11 cellular contexts compared by ENCODE assay signal in genomic region chr2:181954538-181954883, GRCh38. TPM values are rescaled to one million over a fixed set of nuclear protein-coding genes. Genes with fewer than 3 reads are reported as not detected.
DNase-seq lines count a peak whose midpoint lies in the region; ATAC-seq and TF ChIP-seq lines count a peak whose summit lies in the region.
"Had no signal": no experiment of that assay in that cellular context is flagged by ENCODE, and none has a peak within 500 bp of the region (broad histone marks: within the 10 kb centered on the region; RNA-seq: fewer than 3 reads in every experiment).

No MANE protein-coding gene starts in this region.

- H3K9me3 ChIP-seq in PC-9 (ENCODE audit: insufficient read depth, low read depth): peaks cover 10% of the 10 kb centered on the region
- H3K9me3 ChIP-seq in suprapubic skin: no peaks in the 10 kb centered on the region
- H3K9me3 ChIP-seq: BLaER1 treated with 17β-estradiol and CSF1 and Interleukin-3, amounts not matched to agents 10 nM and 100 nM had no signal

- no peak overlapping the region for H2AFZ ChIP-seq in PC-9

- H3F3A ChIP-seq in PC-9 (ENCODE audit: insufficient read depth, low read depth): peaks cover 5% of the 10 kb centered on the region; the same call in 1 of the 2 replicates

- no peaks in the 10 kb centered on the region for H3K36me3 Mint-ChIP-seq in activated T-cell treated with anti-CD3 and anti-CD28 coated beads, Interleukin-2, amount 50 U/mL, for 72 hours (ENCODE audit: insufficient read depth in 2 of 2)

- in situ Hi-C loops in ACHN (cut with HindIII; ENCODE audit: low pct_ligation_motif_present, low pct_unique_long_range_greater_than_20kb, low sequenced_read_pairs): no loop called here

- H3K27ac ChIP-seq in PC-9 (peak overlapping the region; percentile 53), foreskin keratinocyte (peak overlapping the region; percentile 52), suprapubic skin (no peak overlapping the region)
- H3K27ac ChIP-seq: BLaER1 treated with 17β-estradiol and CSF1 and Interleukin-3, amounts not matched to agents 10 nM and 100 nM had no signal

- no peak for TF ChIP-seq EP300 in suprapubic skin (IDR thresholded peaks at IDR 0.05)

- TF ChIP-seq CTCF in PC-9 (conservative IDR thresholded peaks at IDR 0.05): peak; percentile 4; the same call in 1 of the 2 replicates
- TF ChIP-seq CTCF in foreskin keratinocyte (conservative IDR thresholded peaks at IDR 0.05): no peak
- no peak for TF ChIP-seq CTCF in suprapubic skin (IDR thresholded peaks at IDR 0.05)

- TSS peak; percentile 84 for BruUV-seq in PC-9 (replicated peaks; lab: Mats Ljungman, UMichigan)

- 0 out of 2 replicates have a peak overlapping the region, but pooled peaks have one; percentile 11 for H3K4me2 ChIP-seq in PC-9

- H3K4me3 Mint-ChIP-seq in activated T-cell treated with anti-CD3 and anti-CD28 coated beads, Interleukin-2, amount 50 U/mL, for 72 hours: peak overlapping the region; percentile 51 to 73

- H3K36me3 ChIP-seq in PC-9 (ENCODE audit: low read depth) (no peaks in the 10 kb centered on the region), suprapubic skin (no peaks in the 10 kb centered on the region)
- H3K36me3 ChIP-seq: BLaER1 treated with 17β-estradiol and CSF1 and Interleukin-3, amounts not matched to agents 10 nM and 100 nM had no signal

- peaks cover 13% of the 10 kb centered on the region for H3K27me3 Mint-ChIP-seq in activated T-cell treated with anti-CD3 and anti-CD28 coated beads, Interleukin-2, amount 50 U/mL, for 72 hours (ENCODE audit: low read depth)

- DNase-seq in activated T-cell treated with anti-CD3 and anti-CD28 coated beads, Interleukin-2, amount 50 U/mL, for 72 hours: no peak
- no peak for DNase-seq in activated T-cell treated with anti-CD3 and anti-CD28 coated beads, Interleukin-2, amount 50 U/mL, for 48 hours
- DNase-seq in PC-9 (no peak), foreskin keratinocyte (no peak), suprapubic skin (ENCODE audit: low spot score in 2 of 2) (no peak), ACHN (no peak), NCI-H146 treated with DMSO at 0.1 percent for 48 hours (lab: John Stamatoyannopoulos, UW; ENCODE audit: unreplicated experiment) (no peak), NCI-H2081 treated with DMSO at 0.1 percent for 48 hours (lab: John Stamatoyannopoulos, UW) (no peak)
- DNase-seq: NCI-H748 treated with DMSO at 0.1 percent for 48 hours had no signal

- TF ChIP-seq POLR2A in suprapubic skin (IDR thresholded peaks at IDR 0.05): no peak

- WGBS in suprapubic skin: 19% methylated on average over 4 of the region's 4 CpGs

- H4K20me1 ChIP-seq in PC-9 (ENCODE audit: insufficient read depth): no peaks in the 10 kb centered on the region
- H4K20me1 ChIP-seq: BLaER1 treated with 17β-estradiol and CSF1 and Interleukin-3, amounts not matched to agents 10 nM and 100 nM had no signal

- H3K4me1 Mint-ChIP-seq in activated T-cell treated with anti-CD3 and anti-CD28 coated beads, Interleukin-2, amount 50 U/mL, for 72 hours (ENCODE audit: low read depth): peaks cover 30% of the 10 kb centered on the region

- CTCF ChIA-PET in PC-9 (lab: Charles Lee): interaction anchor here (0.5 to 1.1 kb wide), 12 partner anchors 17 to 1084 kb away, joined by 3 to 12 read pairs (median 3); partner anchors contain the start of gene NCKAP1

- no peak for ATAC-seq in activated T-cell treated with anti-CD3 and anti-CD28 coated beads, Interleukin-2, amount 50 U/mL, for 72 hours (replicated peaks in 1 of 2)
- ATAC-seq in foreskin keratinocyte: peak; percentile 8

- POLR2A ChIA-PET in PC-9 (lab: Charles Lee; ENCODE audit: unreplicated experiment): interaction anchor here (0.7 kb wide), 2 partner anchors 21 to 237 kb away, joined by 7 to 9 read pairs; no protein-coding TSS in a partner anchor

- H3K9me3 Mint-ChIP-seq in activated T-cell treated with anti-CD3 and anti-CD28 coated beads, Interleukin-2, amount 50 U/mL, for 72 hours: no peaks in the 10 kb centered on the region

- H3K27me3 ChIP-seq in PC-9 (ENCODE audit: insufficient read depth, low read depth) (no peaks in the 10 kb centered on the region), foreskin keratinocyte (no peaks in the 10 kb centered on the region), suprapubic skin (no peaks in the 10 kb centered on the region)
- H3K27me3 ChIP-seq: BLaER1 treated with 17β-estradiol and CSF1 and Interleukin-3, amounts not matched to agents 10 nM and 100 nM had no signal

- H3K4me3 ChIP-seq in PC-9 (no peak overlapping the region), suprapubic skin (peak overlapping the region; percentile 41)
- H3K4me3 ChIP-seq: BLaER1 treated with 17β-estradiol and CSF1 and Interleukin-3, amounts not matched to agents 10 nM and 100 nM had no signal

- H3K4me1 ChIP-seq in PC-9 (replicated peaks; ENCODE audit: insufficient read depth) (peaks cover 20% of the 10 kb centered on the region), foreskin keratinocyte (peaks cover 28% of the 10 kb centered on the region), suprapubic skin (peaks cover 12% of the 10 kb centered on the region)

- H3K79me2 ChIP-seq in PC-9 (ENCODE audit: low read depth): no peaks in the 10 kb centered on the region

- intact Hi-C loops in PC-9 (cut with micrococcal nuclease; ENCODE audit: unreplicated experiment): loop anchor here (1.0 to 10.0 kb wide), 7 partner anchors 38 to 1210 kb away; no protein-coding TSS in a partner anchor

- H3K27ac Mint-ChIP-seq in activated T-cell treated with anti-CD3 and anti-CD28 coated beads, Interleukin-2, amount 50 U/mL, for 72 hours: no peak overlapping the region

- no peaks in the 10 kb centered on the region; the same call in 1 of the 2 replicates for H3K9me2 ChIP-seq in PC-9 (ENCODE audit: insufficient read depth)

RNA-seq across cellular contexts. Expression of gene PPP1R1C, which starts 31.1 kb away (rescaled TPM):
- total RNA-seq in activated T-cell treated with anti-CD3 and anti-CD28 coated beads, Interleukin-2, amount 50 U/mL, for 72 hours: not detected
- 13.4 and 27.5 TPM in 2 replicates for total RNA-seq in PC-9 (2021)
- 7.3 and 8.1 TPM in 2 replicates for total RNA-seq in foreskin keratinocyte
- polyA plus RNA-seq in foreskin keratinocyte: 6.9 and 9.2 TPM in 2 replicates
- 1 to 10 TPM in 2 of 4 donors, not detected in 2; 2.0 to 5.8 TPM for total RNA-seq in suprapubic skin
- total RNA-seq: lung microvascular endothelial cell had no signal
